In genomic region chr6:81762132-81762531, GRCh38 we compare ENCODE assay signal across 25 cellular contexts. TPM values are rescaled to one million over a fixed set of nuclear protein-coding genes. Genes with fewer than 3 reads are reported as not detected.
DNase-seq lines count a peak whose midpoint lies in the region; ATAC-seq, FAIRE-seq and TF ChIP-seq lines count a peak whose summit lies in the region.
"Had no signal": no experiment of that assay in that cellular context is flagged by ENCODE, and none has a peak within 500 bp of the region (broad histone marks: within the 10 kb centered on the region; RNA-seq: fewer than 3 reads in every experiment).

No MANE protein-coding gene starts in this region.

- DNase-seq in WERI-Rb-1 (no peak), fibroblast of lung (ENCODE audit: low read depth in 2 of 2) (peak; percentile 21 to 35), smooth muscle cell (lab: John Stamatoyannopoulos, UW; ENCODE audit: unreplicated experiment) (no peak), posterior vena cava (ENCODE audit: low spot score) (no peak), GM12892 (ENCODE audit: insufficient read length) (no peak)
- DNase-seq: activated CD4-positive, alpha-beta T cell treated with anti-CD3 and anti-CD28 coated beads, Interleukin-2, amount 50 U/mL, for 48 hours; activated CD4-positive, CD25-positive, alpha-beta regulatory T cell; activated CD8-positive, alpha-beta memory T cell treated with anti-CD3 and anti-CD28 coated beads, Interleukin-2, amount 50 U/mL, for 48 hours; caudate nucleus; dermis blood vessel endothelial cell; DMS153; foreskin melanocyte; left colon; NCI-H1694 treated with DMSO at 0.1 percent for 48 hours; NCI-H524 treated with DMSO at 0.1 percent for 48 hours; SHP77 treated with DMSO at 0.1 percent for 48 hours; stimulated activated CD4-positive, alpha-beta T cell treated with anti-CD3 and anti-CD28 coated beads, Interleukin-15, amount 100 ng/mL, for 24 hours; stimulated activated naive CD4-positive, alpha-beta T cell had no signal

- no peak overlapping the region for H3K27ac ChIP-seq in HEK293 (ENCODE audit: extremely low read depth, low read depth, low read length)
- peak overlapping the region; percentile 14; the same call in 1 of the 2 replicates for H3K27ac ChIP-seq in WERI-Rb-1
- H3K27ac ChIP-seq in fibroblast of lung (ENCODE audit: insufficient read depth, low read length): no peak overlapping the region
- peak overlapping the region; percentile 97 for H3K27ac ChIP-seq in smooth muscle cell (ENCODE audit: low read depth)
- H3K27ac ChIP-seq: neutrophil, prostate gland had no signal

- H4K20me1 ChIP-seq in fibroblast of lung (ENCODE audit: control insufficient read depth, extremely low read depth, insufficient read depth, low read length) (no peaks in the 10 kb centered on the region), smooth muscle cell (ENCODE audit: low read depth) (no peaks in the 10 kb centered on the region)

- ATAC-seq in HG03457 (IDR thresholded peaks at IDR 0.05; ENCODE audit: unreplicated experiment): no peak
- ATAC-seq: GM23338, left colon, Panc1 had no signal

- H3K4me2 ChIP-seq in fibroblast of lung (ENCODE audit: extremely low read depth, insufficient read depth, low read length): no peak overlapping the region
- peak overlapping the region; percentile 70 for H3K4me2 ChIP-seq in smooth muscle cell
- H3K4me2 ChIP-seq: GM23338 had no signal

- peaks cover 49% of the 10 kb centered on the region for H3F3A ChIP-seq in smooth muscle cell (ENCODE audit: low read depth)

- TF ChIP-seq POLR2A in GM12892 (IDR thresholded peaks at IDR 0.05; ENCODE audit: low read depth, low read length): no peak

- H3K36me3 ChIP-seq in HEK293 (ENCODE audit: control insufficient read depth in 2 of 2, insufficient read depth in 1 of 2, low read length in 2 of 2): no peaks in the 10 kb centered on the region
- no peaks in the 10 kb centered on the region for H3K36me3 ChIP-seq in WERI-Rb-1
- no peaks in the 10 kb centered on the region for H3K36me3 ChIP-seq in fibroblast of lung (ENCODE audit: control insufficient read depth, insufficient read depth, low read length)
- H3K36me3 ChIP-seq in smooth muscle cell (ENCODE audit: low read depth): no peaks in the 10 kb centered on the region
- H3K36me3 ChIP-seq: neutrophil, prostate gland had no signal

- no peak for FAIRE-seq in GM12892 (lab: Jason Lieb, UNC)
- FAIRE-seq: endometrium had no signal

- H3K9me3 ChIP-seq in HEK293 (ENCODE audit: control insufficient read depth, insufficient read depth, low read depth, low read length) (no peaks in the 10 kb centered on the region), WERI-Rb-1 (ENCODE audit: severe bottlenecking) (no peaks in the 10 kb centered on the region), fibroblast of lung (ENCODE audit: control insufficient read depth, insufficient read depth, low read depth, low read length) (no peaks in the 10 kb centered on the region), smooth muscle cell (replicated peaks; ENCODE audit: low read depth) (no peaks in the 10 kb centered on the region)
- H3K9me3 ChIP-seq: neutrophil, prostate gland had no signal

- POLR2A ChIA-PET in HEK293 (lab: Yijun Ruan, JAX): no interaction called here

- H3K27me3 ChIP-seq in WERI-Rb-1 (ENCODE audit: insufficient read depth, low read depth, severe bottlenecking) (no peaks in the 10 kb centered on the region), fibroblast of lung (ENCODE audit: control insufficient read depth, insufficient read depth, low read length) (no peaks in the 10 kb centered on the region), smooth muscle cell (ENCODE audit: low read depth) (no peaks in the 10 kb centered on the region)
- H3K27me3 ChIP-seq: neutrophil had no signal

- intact Hi-C loops in posterior vena cava (cut with DNase I): no loop called here

- H3K79me2 ChIP-seq in fibroblast of lung (ENCODE audit: control insufficient read depth, insufficient read depth, low read length) (no peaks in the 10 kb centered on the region), smooth muscle cell (ENCODE audit: low read depth) (no peaks in the 10 kb centered on the region)

- no peak overlapping the region for H3K4me3 ChIP-seq in HEK293 (ENCODE audit: low read depth, low read length)
- no peak overlapping the region for H3K4me3 ChIP-seq in WERI-Rb-1 (ENCODE audit: low read depth, low read length)
- no peak overlapping the region for H3K4me3 ChIP-seq in fibroblast of lung (replicated peaks in 1 of 4; ENCODE audit: control extremely low read depth in 1 of 4, insufficient read depth in 1 of 4, low read depth in 3 of 4, low read length in 4 of 4)
- H3K4me3 ChIP-seq in smooth muscle cell: no peak overlapping the region
- H3K4me3 ChIP-seq: GM23338, prostate gland had no signal

- CTCF ChIA-PET in HEK293 (lab: Yijun Ruan, JAX): interaction anchor here (0.6 to 1.4 kb wide), 4 partner anchors 8 to 1302 kb away, joined by 3 to 4 read pairs (median 4); no protein-coding TSS in a partner anchor

- TF ChIP-seq CTCF in HEK293 (tag by site-specific recombination; IDR thresholded peaks at IDR 0.05) (no peak), WERI-Rb-1 (IDR thresholded peaks at IDR 0.05; ENCODE audit: low read depth, low read length) (no peak), fibroblast of lung (conservative IDR thresholded peaks at IDR 0.05 in 1 of 2, IDR thresholded peaks at IDR 0.05 in 1 of 2; ENCODE audit: low read depth in 1 of 2, low read length in 2 of 2) (no peak), smooth muscle cell (IDR thresholded peaks at IDR 0.05; ENCODE audit: borderline replicate concordance, insufficient read depth, poor library complexity, severe bottlenecking) (no peak)

- H3K4me1 ChIP-seq in HEK293 (ENCODE audit: control insufficient read depth, insufficient read depth, low read length) (peaks cover 16% of the 10 kb centered on the region), fibroblast of lung (ENCODE audit: control insufficient read depth, extremely low read depth, insufficient read depth, low read length) (peaks cover 8% of the 10 kb centered on the region), smooth muscle cell (ENCODE audit: low read depth) (peaks cover 56% of the 10 kb centered on the region)
- H3K4me1 ChIP-seq: prostate gland had no signal

- no peak overlapping the region for H2AFZ ChIP-seq in fibroblast of lung (ENCODE audit: low read length)
- H2AFZ ChIP-seq in smooth muscle cell (ENCODE audit: low read depth): no peak overlapping the region

- no peak overlapping the region for H3K9ac ChIP-seq in fibroblast of lung (ENCODE audit: insufficient read depth, low read length)
- peak overlapping the region; percentile 74 for H3K9ac ChIP-seq in smooth muscle cell (ENCODE audit: low read depth)

TF ChIP-seq in HEK293, 187 proteins besides CTCF, POLR2A, EP300 and RAD21:
- TF ChIP-seq, protein P1, sequence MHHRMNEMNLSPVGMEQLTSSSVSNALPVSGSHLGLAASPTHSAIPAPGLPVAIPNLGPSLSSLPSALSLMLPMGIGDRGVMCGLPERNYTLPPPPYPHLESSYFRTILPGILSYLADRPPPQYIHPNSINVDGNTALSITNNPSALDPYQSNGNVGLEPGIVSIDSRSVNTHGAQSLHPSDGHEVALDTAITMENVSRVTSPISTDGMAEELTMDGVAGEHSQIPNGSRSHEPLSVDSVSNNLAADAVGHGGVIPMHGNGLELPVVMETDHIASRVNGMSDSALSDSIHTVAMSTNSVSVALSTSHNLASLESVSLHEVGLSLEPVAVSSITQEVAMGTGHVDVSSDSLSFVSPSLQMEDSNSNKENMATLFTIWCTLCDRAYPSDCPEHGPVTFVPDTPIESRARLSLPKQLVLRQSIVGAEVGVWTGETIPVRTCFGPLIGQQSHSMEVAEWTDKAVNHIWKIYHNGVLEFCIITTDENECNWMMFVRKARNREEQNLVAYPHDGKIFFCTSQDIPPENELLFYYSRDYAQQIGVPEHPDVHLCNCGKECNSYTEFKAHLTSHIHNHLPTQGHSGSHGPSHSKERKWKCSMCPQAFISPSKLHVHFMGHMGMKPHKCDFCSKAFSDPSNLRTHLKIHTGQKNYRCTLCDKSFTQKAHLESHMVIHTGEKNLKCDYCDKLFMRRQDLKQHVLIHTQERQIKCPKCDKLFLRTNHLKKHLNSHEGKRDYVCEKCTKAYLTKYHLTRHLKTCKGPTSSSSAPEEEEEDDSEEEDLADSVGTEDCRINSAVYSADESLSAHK (tag by site-specific recombination; IDR thresholded peaks at IDR 0.05): peak; percentile 50; the same call in 1 of the 2 replicates
- no peak for TF ChIP-seq ZNF350 (tag by site-specific recombination; IDR thresholded peaks at IDR 0.05)

RNA-seq across cellular contexts. Expression of gene TENT5A, which starts 9.7 kb away (rescaled TPM):
- 24.6 and 24.9 TPM in 2 replicates for total RNA-seq in fibroblast of lung
- 8.3 and 16.6 TPM in 2 replicates for polyA plus RNA-seq in fibroblast of lung
- polyA plus RNA-seq in fibroblast of lung (2012): 6.7 and 12.4 TPM in 2 replicates
- 1.2 and 6.9 TPM in 2 replicates for polyA minus RNA-seq in fibroblast of lung (ENCODE audit: low replicate concordance)
- 151 and 162 TPM in 2 replicates for total RNA-seq in smooth muscle cell
- polyA plus RNA-seq in smooth muscle cell: 123 and 137 TPM in 2 replicates
- total RNA-seq in posterior vena cava: 10 to 100 TPM; 43.6 to 58.2 TPM
- polyA plus RNA-seq in GM12892 (2012; ENCODE audit: missing spikeins): 0.95 TPM

Comparison
In these comparisons a context has a peak if more than half of its experiments do, and no peak if none do; other contexts are left out.
1. H3K27ac ChIP-seq: peak in WERI-Rb-1 (single experiment) and smooth muscle cell (single experiment); none in HEK293 (single experiment) and fibroblast of lung (single experiment).
2. DNase-seq: peak in fibroblast of lung (2 of 2); none in WERI-Rb-1 (single experiment), smooth muscle cell (single experiment), posterior vena cava (single experiment) and GM12892 (single experiment).